17 cellular contexts compared by ENCODE assay signal in the genomic region with DNA sequence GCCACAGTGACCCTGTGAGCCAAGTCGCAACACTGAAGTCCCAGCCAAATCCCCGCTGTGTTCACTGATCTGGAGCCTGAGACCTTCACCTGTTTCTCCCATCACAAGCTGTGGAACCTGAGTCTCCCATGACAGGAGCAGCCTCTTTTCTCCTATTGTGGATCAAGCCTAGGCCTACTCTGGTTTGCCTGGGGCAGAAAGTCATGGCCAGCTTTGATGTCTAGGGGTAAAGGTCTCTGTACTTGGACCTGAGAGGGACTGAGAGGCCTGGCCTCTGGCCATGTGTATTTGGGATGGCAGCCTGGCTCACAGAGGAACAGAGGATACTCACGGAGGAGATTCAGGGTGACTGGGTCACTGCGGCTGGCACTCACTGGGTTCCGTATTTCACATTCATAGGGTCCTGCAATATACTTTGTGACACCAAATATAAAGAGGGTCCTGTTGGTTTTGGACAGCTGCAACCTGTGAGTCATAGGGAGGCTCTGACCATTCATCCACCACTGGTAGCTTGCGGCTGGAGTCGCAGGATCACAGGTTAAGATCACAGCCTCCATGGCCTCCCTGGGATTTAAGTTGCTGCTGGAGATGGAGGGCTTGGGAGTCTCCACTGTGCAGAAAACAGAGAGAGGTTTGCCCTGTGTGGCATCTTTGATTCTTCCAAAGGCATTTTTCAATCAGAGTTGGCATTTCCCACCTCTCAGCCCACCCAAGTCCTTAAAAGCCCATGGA. TPM values are rescaled to one million over a fixed set of nuclear protein-coding genes. Genes with fewer than 3 reads are reported as not detected.
"Had no signal": no experiment of that assay in that cellular context is flagged by ENCODE, and none has a peak within 500 bp of the region (broad histone marks: within the 10 kb centered on the region; RNA-seq: fewer than 3 reads in every experiment).

No MANE protein-coding gene starts in this region.

RNA-seq across cellular contexts. Expression of gene PSG4, which starts 7.6 kb away (rescaled TPM):
- total RNA-seq: chondrocyte, colonic mucosa, dermis blood vessel endothelial cell, dermis microvascular lymphatic vessel endothelial cell, dorsolateral prefrontal cortex, endodermal cell, epithelial cell of proximal tubule, frontal cortex, gastrocnemius medialis, glomerular endothelial cell, heart left ventricle had no signal
- polyA plus RNA-seq: heart left ventricle had no signal

RNA-seq across cellular contexts. Expression of gene PSG5, which starts 11.5 kb away (rescaled TPM):
- total RNA-seq: chondrocyte, colonic mucosa, dermis blood vessel endothelial cell, dermis microvascular lymphatic vessel endothelial cell, endodermal cell, endothelial cell of umbilical vein, esophagus mucosa, esophagus muscularis mucosa, esophagus squamous epithelium, frontal cortex, gastrocnemius medialis, gastroesophageal sphincter, heart left ventricle had no signal
- polyA plus RNA-seq: endothelial cell of umbilical vein, esophagus, heart left ventricle had no signal
